10 cellular contexts compared by ENCODE assay signal in genomic region chr11:126140932-126141291, GRCh38.
DNase-seq lines count a peak whose midpoint lies in the region; ATAC-seq and TF ChIP-seq lines count a peak whose summit lies in the region.
"Had no signal": no experiment of that assay in that cellular context is flagged by ENCODE, and none has a peak within 500 bp of the region (broad histone marks: within the 10 kb centered on the region; RNA-seq: fewer than 3 reads in every experiment).

No MANE protein-coding gene starts in this region.

- ATAC-seq in sciatic nerve, result peak; percentile 65
- no peak for ATAC-seq in HG02678 (IDR thresholded peaks at IDR 0.05; ENCODE audit: unreplicated experiment)
- ATAC-seq in GM21423 (IDR thresholded peaks at IDR 0.05; ENCODE audit: unreplicated experiment), result no peak
- ATAC-seq: GM12878 had no signal

- DNase-seq in EH (ENCODE audit: low read depth) (peak; percentile 79), NCI-H526 (lab: John Stamatoyannopoulos, UW) (peak; percentile 23 to 78), foreskin fibroblast (peak; percentile 54 to 81), sciatic nerve (ENCODE audit: low spot score) (peak; percentile 83), GM10248 (ENCODE audit: extremely low spot score) (no peak), immature natural killer cell (no peak)
- DNase-seq: T-helper 2 cell had no signal

- intact Hi-C loops in sciatic nerve (cut with DNase I), result no loop called here

- H3K27me3 Mint-ChIP-seq in immature natural killer cell (ENCODE audit: low read depth in 3 of 3), result peaks cover 1 to 11% (median 3%) of the 10 kb centered on the region in 3 donors

- CTCF ChIA-PET in GM10248 (lab: Yijun Ruan, JAX), result interaction anchor here (1.0 to 1.5 kb wide), 2 partner anchors 118 to 340 kb away, joined by 3 read pairs; no protein-coding TSS in a partner anchor

- no peak overlapping the region for H3K4me3 Mint-ChIP-seq in immature natural killer cell

- H3K4me1 Mint-ChIP-seq in immature natural killer cell, result no peaks in the 10 kb centered on the region

- H3K36me3 Mint-ChIP-seq in immature natural killer cell, result no peaks in the 10 kb centered on the region

- TF ChIP-seq CTCF in foreskin fibroblast (IDR thresholded peaks at IDR 0.05; ENCODE audit: low read depth, low read length) (no peak), GM10248 (IDR thresholded peaks at IDR 0.05; ENCODE audit: control extremely low read depth, extremely low read depth, low read depth, missing control alignments) (no peak)

- no peak overlapping the region for H3K4me3 ChIP-seq in foreskin fibroblast (ENCODE audit: low read depth in 1 of 2, low read length in 2 of 2)
- H3K4me3 ChIP-seq: GM12878 had no signal

- POLR2A ChIA-PET in GM10248 (lab: Yijun Ruan, JAX), result no interaction called here

- H3K9me3 Mint-ChIP-seq in immature natural killer cell, result no peaks in the 10 kb centered on the region

- no peak overlapping the region for H3K27ac Mint-ChIP-seq in immature natural killer cell

Comparison
In these comparisons a context has a peak if more than half of its experiments do, and no peak if none do; other contexts are left out.
1. DNase-seq: peak in EH (single experiment), NCI-H526 (2 of 2), foreskin fibroblast (2 of 2) and sciatic nerve (single experiment); none in GM10248 (single experiment) and immature natural killer cell (0 of 3).